Comparison of ENCODE assay signal across 10 cellular contexts in genomic region chr1:25773441-25774125, GRCh38. TPM values are rescaled to one million over a fixed set of nuclear protein-coding genes. Genes with fewer than 3 reads are reported as not detected.
DNase-seq lines count a peak whose midpoint lies in the region; ATAC-seq and TF ChIP-seq lines count a peak whose summit lies in the region.
"Had no signal": no experiment of that assay in that cellular context is flagged by ENCODE, and none has a peak within 500 bp of the region (broad histone marks: within the 10 kb centered on the region; RNA-seq: fewer than 3 reads in every experiment).

No MANE protein-coding gene starts in this region.

- TF ChIP-seq CTCF in RWPE2 (IDR thresholded peaks at IDR 0.05; ENCODE audit: poor library complexity, severe bottlenecking) = no peak
- TF ChIP-seq CTCF in type B pancreatic cell (conservative IDR thresholded peaks at IDR 0.05) = no peak
- TF ChIP-seq CTCF in esophagus squamous epithelium (IDR thresholded peaks at IDR 0.05) = no peak

- H3K9me3 Mint-ChIP-seq in activated naive CD8-positive, alpha-beta T cell treated with anti-CD3 and anti-CD28 coated beads, Interleukin-2, amount 10 ng/mL, durations not matched to agents 7 days and 5 days = no peaks in the 10 kb centered on the region
- no peaks in the 10 kb centered on the region for H3K9me3 Mint-ChIP-seq in activated naive CD8-positive, alpha-beta T cell treated with anti-CD3 and anti-CD28 coated beads, Interleukin-2, amount 50 U/mL, for 24 hours
- no peaks in the 10 kb centered on the region for H3K9me3 Mint-ChIP-seq in type B pancreatic cell

- H3K9me3 ChIP-seq in RWPE2 (ENCODE audit: severe bottlenecking) (no peaks in the 10 kb centered on the region), esophagus squamous epithelium (no peaks in the 10 kb centered on the region)
- H3K9me3 ChIP-seq: HAP-1 had no signal

- no peak for TF ChIP-seq POLR2A in esophagus squamous epithelium (IDR thresholded peaks at IDR 0.05)

- no peak for ATAC-seq in activated naive CD8-positive, alpha-beta T cell treated with anti-CD3 and anti-CD28 coated beads, Interleukin-2, amount 10 ng/mL, durations not matched to agents 7 days and 5 days (ENCODE audit: low read depth)
- ATAC-seq in activated naive CD8-positive, alpha-beta T cell treated with anti-CD3 and anti-CD28 coated beads, Interleukin-2, amount 50 U/mL, for 24 hours = no peak
- ATAC-seq in RWPE2 (ENCODE audit: low read depth) = peak; percentile 48; the same call in 1 of the 3 replicates

- peak overlapping the region; percentile 50 for H3K4me3 Mint-ChIP-seq in activated naive CD8-positive, alpha-beta T cell treated with anti-CD3 and anti-CD28 coated beads, Interleukin-2, amount 10 ng/mL, durations not matched to agents 7 days and 5 days
- no peak overlapping the region for H3K4me3 Mint-ChIP-seq in activated naive CD8-positive, alpha-beta T cell treated with anti-CD3 and anti-CD28 coated beads, Interleukin-2, amount 50 U/mL, for 24 hours
- peak overlapping the region; percentile 60 for H3K4me3 Mint-ChIP-seq in type B pancreatic cell

- intact Hi-C loops in esophagus squamous epithelium (cut with DNase I) = no loop called here

- H3K4me3 ChIP-seq in RWPE2 (ENCODE audit: severe bottlenecking) (no peak overlapping the region), esophagus squamous epithelium (no peak overlapping the region)
- H3K4me3 ChIP-seq: HAP-1 had no signal

- peaks cover 38% of the 10 kb centered on the region for H3K36me3 Mint-ChIP-seq in activated naive CD8-positive, alpha-beta T cell treated with anti-CD3 and anti-CD28 coated beads, Interleukin-2, amount 10 ng/mL, durations not matched to agents 7 days and 5 days
- no peaks in the 10 kb centered on the region for H3K36me3 Mint-ChIP-seq in activated naive CD8-positive, alpha-beta T cell treated with anti-CD3 and anti-CD28 coated beads, Interleukin-2, amount 50 U/mL, for 24 hours (ENCODE audit: low read depth)
- no peaks in the 10 kb centered on the region for H3K36me3 Mint-ChIP-seq in type B pancreatic cell

- H3K27me3 ChIP-seq in RWPE2 (ENCODE audit: insufficient read depth, poor library complexity, severe bottlenecking) = no peaks in the 10 kb centered on the region
- H3K27me3 ChIP-seq in esophagus squamous epithelium = no peaks in the 10 kb centered on the region

- WGBS in esophagus squamous epithelium, 2 donors = 36% methylated on average over 4 of the region's 4 CpGs; no CpG with 5 or more reads in 1 of the 2 donors

- H3K4me1 ChIP-seq in RWPE2 (ENCODE audit: insufficient read depth, poor library complexity, severe bottlenecking) (peaks cover 4% of the 10 kb centered on the region), esophagus squamous epithelium (peaks cover 0 to 60% (median 20%) of the 10 kb centered on the region in 3 donors)

- no peaks in the 10 kb centered on the region for H3K36me3 ChIP-seq in RWPE2 (ENCODE audit: low read depth)
- H3K36me3 ChIP-seq in esophagus squamous epithelium = peaks cover 0 to 26% (median 0%) of the 10 kb centered on the region in 3 donors
- H3K36me3 ChIP-seq: HAP-1 had no signal

- POLR2A ChIA-PET in activated naive CD8-positive, alpha-beta T cell treated with anti-CD3 and anti-CD28 coated beads, Interleukin-2, amount 10 ng/mL, durations not matched to agents 7 days and 5 days (lab: Charles Lee) = interaction anchor here (0.8 to 1.5 kb wide), 3 partner anchors 30 to 153 kb away, joined by 3 to 4 read pairs (median 3); no protein-coding TSS in a partner anchor

- no peak overlapping the region for H3K27ac ChIP-seq in RWPE2 (ENCODE audit: poor library complexity, severe bottlenecking)
- H3K27ac ChIP-seq in esophagus squamous epithelium = no peak overlapping the region

- no peak for DNase-seq in activated naive CD8-positive, alpha-beta T cell treated with anti-CD3 and anti-CD28 coated beads, Interleukin-2, amount 10 ng/mL, durations not matched to agents 7 days and 5 days
- no peak for DNase-seq in activated naive CD8-positive, alpha-beta T cell treated with anti-CD3 and anti-CD28 coated beads, Interleukin-2, amount 50 U/mL, for 24 hours
- no peak for DNase-seq in RWPE2 (ENCODE audit: low spot score)
- DNase-seq in kidney tubule cell (ENCODE audit: low spot score) = peak; percentile 87
- DNase-seq in type B pancreatic cell (ENCODE audit: extremely low spot score, unreplicated experiment) = no peak
- no peak for DNase-seq in esophagus squamous epithelium (lab: John Stamatoyannopoulos, UW)
- no peak for DNase-seq in cerebellum (ENCODE audit: low spot score)
- no peak for DNase-seq in AML-193 (lab: John Stamatoyannopoulos, UW)
- DNase-seq: COR-L47 had no signal

- peaks cover 17% of the 10 kb centered on the region for H3K27me3 Mint-ChIP-seq in activated naive CD8-positive, alpha-beta T cell treated with anti-CD3 and anti-CD28 coated beads, Interleukin-2, amount 10 ng/mL, durations not matched to agents 7 days and 5 days
- peaks cover 6% of the 10 kb centered on the region for H3K27me3 Mint-ChIP-seq in activated naive CD8-positive, alpha-beta T cell treated with anti-CD3 and anti-CD28 coated beads, Interleukin-2, amount 50 U/mL, for 24 hours
- no peaks in the 10 kb centered on the region for H3K27me3 Mint-ChIP-seq in type B pancreatic cell

- H3K27ac Mint-ChIP-seq in activated naive CD8-positive, alpha-beta T cell treated with anti-CD3 and anti-CD28 coated beads, Interleukin-2, amount 10 ng/mL, durations not matched to agents 7 days and 5 days = no peak overlapping the region
- no peak overlapping the region for H3K27ac Mint-ChIP-seq in activated naive CD8-positive, alpha-beta T cell treated with anti-CD3 and anti-CD28 coated beads, Interleukin-2, amount 50 U/mL, for 24 hours
- peak overlapping the region; percentile 4 for H3K27ac Mint-ChIP-seq in type B pancreatic cell

- H3K4me1 Mint-ChIP-seq in activated naive CD8-positive, alpha-beta T cell treated with anti-CD3 and anti-CD28 coated beads, Interleukin-2, amount 10 ng/mL, durations not matched to agents 7 days and 5 days = peaks cover 40% of the 10 kb centered on the region
- H3K4me1 Mint-ChIP-seq in activated naive CD8-positive, alpha-beta T cell treated with anti-CD3 and anti-CD28 coated beads, Interleukin-2, amount 50 U/mL, for 24 hours = peaks cover 62% of the 10 kb centered on the region
- H3K4me1 Mint-ChIP-seq in type B pancreatic cell (ENCODE audit: unreplicated experiment) = peaks cover 61% of the 10 kb centered on the region

RNA-seq across cellular contexts. Expression of gene SELENON, which starts 26.4 kb away (rescaled TPM):
- total RNA-seq in activated naive CD8-positive, alpha-beta T cell treated with anti-CD3 and anti-CD28 coated beads, Interleukin-2, amount 10 ng/mL, durations not matched to agents 7 days and 5 days = 10 to 100 TPM; 10.3 to 11.4 TPM
- 39.8 and 68.7 TPM in 2 replicates for total RNA-seq in type B pancreatic cell (ENCODE audit: low replicate concordance)
- total RNA-seq in esophagus squamous epithelium = 10 to 100 TPM; 19.7 to 34.5 (median 24.5) TPM
- 21.6 TPM for total RNA-seq in cerebellum

RNA-seq across cellular contexts. Expression of gene MTFR1L, which starts 46.2 kb away (rescaled TPM):
- total RNA-seq in activated naive CD8-positive, alpha-beta T cell treated with anti-CD3 and anti-CD28 coated beads, Interleukin-2, amount 10 ng/mL, durations not matched to agents 7 days and 5 days = 10 to 100 TPM; 40.8 to 41.3 TPM
- total RNA-seq in type B pancreatic cell (ENCODE audit: low replicate concordance) (73.5 and 74.5 TPM in 2 replicates), esophagus squamous epithelium (10 to 100 TPM; 24.4 to 53.8 (median 28.3) TPM), cerebellum (39.0 TPM)
